ENCODE assay signal across 31 cellular contexts in genomic region chr14:101988377-101988776, GRCh38.
"Had no signal": no experiment of that assay in that cellular context is flagged by ENCODE, and none has a peak within 500 bp of the region (broad histone marks: within the 10 kb centered on the region; RNA-seq: fewer than 3 reads in every experiment).

No MANE protein-coding gene starts in this region.

- H3K27me3 ChIP-seq: adrenal gland, body of pancreas, ovary, tibial nerve had no signal

- H3K4me1 ChIP-seq: adrenal gland, body of pancreas, tibial nerve had no signal

- H3K4me3 Mint-ChIP-seq: activated naive CD4-positive, alpha-beta T cell treated with anti-CD3 and anti-CD28 coated beads, Interleukin-2, amount 50 U/mL, for 24 hours; immature natural killer cell; mesothelial cell of epicardium; stimulated activated memory B cell treated with anti-CD40 and anti-IgM and Interleukin-4, amounts not matched to agents 10 μg/mL and 1 μg/mL and 100 μg/mL, for 72 hours; T-helper 1 cell treated with Interleukin-12 subunit alpha and Interleukin-12 subunit beta and Interleukin-4 antibody, amounts not matched to agents 30 μg/mL and 1 μg/mL, for 36 hours had no signal

- H3K4me2 ChIP-seq: SK-N-SH had no signal

- DNase-seq: activated CD4-positive, alpha-beta T cell treated with anti-CD3 and anti-CD28 coated beads, Interleukin-2, amount 50 U/mL, for 48 hours; activated CD8-positive, alpha-beta memory T cell treated with anti-CD3 and anti-CD28 coated beads, Interleukin-2, amount 50 U/mL, for 48 hours; activated gamma-delta T cell treated with Interleukin-2 at 50 U/mL for 16 hours; adrenal gland; aorta; body of pancreas; dermis blood vessel endothelial cell; effector CD4-positive, alpha-beta T cell; head of caudate nucleus; hippocampal formation; immature natural killer cell; kidney; left colon; mammary epithelial cell; naive B cell; ovary; SK-N-SH; stimulated activated CD4-positive, alpha-beta T cell treated with anti-CD3 and anti-CD28 coated beads, Interleukin-4, amount 100 ng/mL, for 24 hours; SW 1271; T1000; WERI-Rb-1 had no signal

- H3K9ac ChIP-seq: SK-N-SH had no signal

- H3K27ac ChIP-seq: adrenal gland, body of pancreas, ovary, skin epidermis, tibial nerve, WERI-Rb-1 had no signal

- H3K27ac Mint-ChIP-seq: activated naive CD4-positive, alpha-beta T cell treated with anti-CD3 and anti-CD28 coated beads, Interleukin-2, amount 50 U/mL, for 24 hours; mesothelial cell of epicardium; progenitor cell of endocrine pancreas; stimulated activated memory B cell treated with anti-CD40 and anti-IgM and Interleukin-4, amounts not matched to agents 10 μg/mL and 1 μg/mL and 100 μg/mL, for 72 hours; T-helper 1 cell treated with Interleukin-12 subunit alpha and Interleukin-12 subunit beta and Interleukin-4 antibody, amounts not matched to agents 30 μg/mL and 1 μg/mL, for 36 hours had no signal

- H3K27me3 Mint-ChIP-seq: activated naive CD4-positive, alpha-beta T cell treated with anti-CD3 and anti-CD28 coated beads, Interleukin-2, amount 50 U/mL, for 24 hours; naive B cell; progenitor cell of endocrine pancreas; stimulated activated memory B cell treated with anti-CD40 and anti-IgM and Interleukin-4, amounts not matched to agents 10 μg/mL and 1 μg/mL and 100 μg/mL, for 72 hours had no signal

- H3K4me1 Mint-ChIP-seq: activated naive CD4-positive, alpha-beta T cell treated with anti-CD3 and anti-CD28 coated beads, Interleukin-2, amount 50 U/mL, for 24 hours; mesothelial cell of epicardium had no signal

- H3K4me3 ChIP-seq: adrenal gland, body of pancreas, ovary, skin epidermis, tibial nerve had no signal

- ATAC-seq: activated CD4-positive, CD25-positive, alpha-beta regulatory T cell treated with anti-CD3 and anti-CD28 coated beads, Interleukin-2, amount 50 U/mL, for 24 hours; body of pancreas; left colon; sciatic nerve; stimulated activated memory B cell treated with anti-CD40 and anti-IgM and Interleukin-4, amounts not matched to agents 10 μg/mL and 1 μg/mL and 100 μg/mL, for 72 hours had no signal

- FAIRE-seq: colon, kidney had no signal

- H3K9me3 Mint-ChIP-seq: activated naive CD4-positive, alpha-beta T cell treated with anti-CD3 and anti-CD28 coated beads, Interleukin-2, amount 50 U/mL, for 24 hours; immature natural killer cell; mesothelial cell of epicardium; naive B cell; stimulated activated memory B cell treated with anti-CD40 and anti-IgM and Interleukin-4, amounts not matched to agents 10 μg/mL and 1 μg/mL and 100 μg/mL, for 72 hours; T-helper 1 cell treated with Interleukin-12 subunit alpha and Interleukin-12 subunit beta and Interleukin-4 antibody, amounts not matched to agents 30 μg/mL and 1 μg/mL, for 36 hours had no signal

- H3K9me3 ChIP-seq: adrenal gland, body of pancreas, ovary, SK-N-SH, tibial nerve had no signal
